In genomic region chr5:66180282-66180955, GRCh38 we compare ENCODE assay signal across 20 cellular contexts.
DNase-seq lines count a peak whose midpoint lies in the region; ATAC-seq lines count a peak whose summit lies in the region.
"Had no signal": no experiment of that assay in that cellular context is flagged by ENCODE, and none has a peak within 500 bp of the region (broad histone marks: within the 10 kb centered on the region; RNA-seq: fewer than 3 reads in every experiment).

No MANE protein-coding gene starts in this region.

- no peaks in the 10 kb centered on the region for H3K27me3 Mint-ChIP-seq in stimulated activated naive CD8-positive, alpha-beta T cell treated with anti-CD3 and anti-CD28 coated beads, Interleukin-15, Interleukin-2, amounts not matched to agents 100 ng/mL and 50 ng/mL, for 24 hours
- no peaks in the 10 kb centered on the region for H3K27me3 Mint-ChIP-seq in stimulated activated naive CD8-positive, alpha-beta T cell treated with anti-CD3 and anti-CD28 coated beads, Interleukin-15, amount 100 ng/mL, for 72 hours
- H3K27me3 Mint-ChIP-seq: IgD-negative memory B cell had no signal

- H3K4me1 Mint-ChIP-seq in stimulated activated naive CD8-positive, alpha-beta T cell treated with anti-CD3 and anti-CD28 coated beads, Interleukin-15, Interleukin-2, amounts not matched to agents 100 ng/mL and 50 ng/mL, for 24 hours (ENCODE audit: low read depth) = peaks cover 11% of the 10 kb centered on the region
- H3K4me1 Mint-ChIP-seq in stimulated activated naive CD8-positive, alpha-beta T cell treated with anti-CD3 and anti-CD28 coated beads, Interleukin-15, amount 100 ng/mL, for 72 hours = peaks cover 6% of the 10 kb centered on the region
- H3K4me1 Mint-ChIP-seq: CD14-positive monocyte, IgD-negative memory B cell had no signal

- no peak overlapping the region for H3K9ac ChIP-seq in adipocyte (ENCODE audit: low read length)

- H3K9me3 Mint-ChIP-seq in stimulated activated naive CD8-positive, alpha-beta T cell treated with anti-CD3 and anti-CD28 coated beads, Interleukin-15, Interleukin-2, amounts not matched to agents 100 ng/mL and 50 ng/mL, for 24 hours = no peaks in the 10 kb centered on the region
- no peaks in the 10 kb centered on the region for H3K9me3 Mint-ChIP-seq in stimulated activated naive CD8-positive, alpha-beta T cell treated with anti-CD3 and anti-CD28 coated beads, Interleukin-15, amount 100 ng/mL, for 72 hours
- H3K9me3 Mint-ChIP-seq: CD14-positive monocyte, IgD-negative memory B cell had no signal

- H3K27me3 ChIP-seq in adipocyte (replicated peaks; ENCODE audit: control insufficient read depth, insufficient read depth, low read length) = no peaks in the 10 kb centered on the region
- H3K27me3 ChIP-seq: SJCRH30 had no signal

- H3K27ac Mint-ChIP-seq in stimulated activated naive CD8-positive, alpha-beta T cell treated with anti-CD3 and anti-CD28 coated beads, Interleukin-15, Interleukin-2, amounts not matched to agents 100 ng/mL and 50 ng/mL, for 24 hours = peak overlapping the region; percentile 45
- H3K27ac Mint-ChIP-seq in stimulated activated naive CD8-positive, alpha-beta T cell treated with anti-CD3 and anti-CD28 coated beads, Interleukin-15, amount 100 ng/mL, for 72 hours = no peak overlapping the region
- H3K27ac Mint-ChIP-seq: IgD-negative memory B cell had no signal

- no peak for ATAC-seq in stimulated activated naive CD8-positive, alpha-beta T cell treated with anti-CD3 and anti-CD28 coated beads, Interleukin-15, amount 100 ng/mL, for 72 hours
- no peak for ATAC-seq in HG03378 (IDR thresholded peaks at IDR 0.05; ENCODE audit: unreplicated experiment)
- ATAC-seq: Panc1 had no signal

- no peaks in the 10 kb centered on the region for H3K9me3 ChIP-seq in adipocyte (ENCODE audit: control insufficient read depth, low read length)
- H3K9me3 ChIP-seq: SJCRH30 had no signal

- H3K4me3 ChIP-seq in adipocyte (ENCODE audit: low read length) = no peak overlapping the region
- H3K4me3 ChIP-seq: SJCRH30 had no signal

- peaks cover 75% of the 10 kb centered on the region for H3K36me3 ChIP-seq in adipocyte (ENCODE audit: control insufficient read depth, insufficient read depth, low read length, severe bottlenecking)

- no peaks in the 10 kb centered on the region for H3K4me1 ChIP-seq in adipocyte (ENCODE audit: control insufficient read depth, insufficient read depth, low read length)
- H3K4me1 ChIP-seq: SJCRH30 had no signal

- no peak overlapping the region for H3K4me3 Mint-ChIP-seq in stimulated activated naive CD8-positive, alpha-beta T cell treated with anti-CD3 and anti-CD28 coated beads, Interleukin-15, Interleukin-2, amounts not matched to agents 100 ng/mL and 50 ng/mL, for 24 hours
- no peak overlapping the region for H3K4me3 Mint-ChIP-seq in stimulated activated naive CD8-positive, alpha-beta T cell treated with anti-CD3 and anti-CD28 coated beads, Interleukin-15, amount 100 ng/mL, for 72 hours
- H3K4me3 Mint-ChIP-seq: CD14-positive monocyte, IgD-negative memory B cell had no signal

- H3K36me3 Mint-ChIP-seq in stimulated activated naive CD8-positive, alpha-beta T cell treated with anti-CD3 and anti-CD28 coated beads, Interleukin-15, Interleukin-2, amounts not matched to agents 100 ng/mL and 50 ng/mL, for 24 hours (ENCODE audit: low read depth) = peaks cover 70% of the 10 kb centered on the region

- no peak for DNase-seq in stimulated activated naive CD8-positive, alpha-beta T cell treated with anti-CD3 and anti-CD28 coated beads, Interleukin-15, amount 100 ng/mL, for 72 hours
- peak; percentile 24 for DNase-seq in adipocyte (ENCODE audit: low read depth)
- peak; percentile 8 for DNase-seq in left kidney (ENCODE audit: low read depth, low spot score)
- no peak for DNase-seq in HuH-7 (ENCODE audit: low spot score)
- no peak for DNase-seq in Ammon's horn (ENCODE audit: low spot score)
- DNase-seq: ACHN, AML-193, DND-41, H7, Karpas-422, MM.1S, NCI-H1105 treated with DMSO at 0.1 percent for 48 hours, NCI-H1694, NCI-H2081 treated with DMSO at 0.1 percent for 48 hours, SJCRH30 had no signal

Comparison
In these comparisons a context has a peak if more than half of its experiments do, and no peak if none do; other contexts are left out.
1. DNase-seq: peak in adipocyte (single experiment) and left kidney (single experiment); none in stimulated activated naive CD8-positive, alpha-beta T cell treated with anti-CD3 and anti-CD28 coated beads, Interleukin-15, amount 100 ng/mL, for 72 hours (0 of 2), HuH-7 (single experiment) and Ammon's horn (single experiment).